22 cellular contexts compared by ENCODE assay signal in the genomic region with DNA sequence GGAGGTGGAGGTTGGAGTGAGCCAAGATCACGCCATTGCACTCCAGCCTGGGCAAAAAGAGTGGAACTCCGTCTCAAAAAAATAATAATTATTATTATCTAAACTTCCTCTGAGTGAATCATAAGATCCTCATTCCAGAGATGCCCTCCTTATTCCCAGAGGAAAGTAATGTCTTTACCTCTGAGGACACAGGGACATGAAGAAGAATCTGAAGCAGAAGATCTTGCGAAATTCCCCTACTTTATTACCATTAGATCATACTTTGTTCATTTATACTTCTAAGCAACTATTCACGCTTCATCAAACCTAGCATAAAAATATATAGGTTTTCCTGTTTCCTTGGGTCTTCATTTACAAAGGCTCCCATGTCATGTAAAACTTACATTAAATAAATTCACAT.
DNase-seq lines count a peak whose midpoint lies in the region; ATAC-seq and TF ChIP-seq lines count a peak whose summit lies in the region.
"Had no signal": no experiment of that assay in that cellular context is flagged by ENCODE, and none has a peak within 500 bp of the region (broad histone marks: within the 10 kb centered on the region; RNA-seq: fewer than 3 reads in every experiment).

No MANE protein-coding gene starts in this region.

- no peak overlapping the region for H3K4me3 Mint-ChIP-seq in activated T-cell treated with anti-CD3 and anti-CD28 coated beads, Interleukin-2, amount 50 U/mL, for 72 hours
- H3K4me3 Mint-ChIP-seq: CD8-positive, alpha-beta T cell had no signal

- no peak overlapping the region for H3K9ac ChIP-seq in SK-N-MC (ENCODE audit: insufficient read length)

- H3K27ac Mint-ChIP-seq in activated T-cell treated with anti-CD3 and anti-CD28 coated beads, Interleukin-2, amount 50 U/mL, for 72 hours = no peak overlapping the region
- H3K27ac Mint-ChIP-seq: CD8-positive, alpha-beta T cell had no signal

- no peaks in the 10 kb centered on the region for H3K36me3 ChIP-seq in SK-N-MC (ENCODE audit: insufficient read depth, low read length)

- TF ChIP-seq POLR2A in erythroblast (IDR thresholded peaks at IDR 0.05; ENCODE audit: low read length) = no peak

- no peaks in the 10 kb centered on the region for H3K27me3 Mint-ChIP-seq in activated T-cell treated with anti-CD3 and anti-CD28 coated beads, Interleukin-2, amount 50 U/mL, for 72 hours (ENCODE audit: low read depth)

- no peak for TF ChIP-seq CTCF in fibroblast of villous mesenchyme (IDR thresholded peaks at IDR 0.05; ENCODE audit: insufficient read depth, low read depth, low read length)

- H3K4me1 Mint-ChIP-seq in activated T-cell treated with anti-CD3 and anti-CD28 coated beads, Interleukin-2, amount 50 U/mL, for 72 hours (ENCODE audit: low read depth) = peaks cover 15% of the 10 kb centered on the region

- no peaks in the 10 kb centered on the region for H3K9me3 ChIP-seq in SK-N-MC (ENCODE audit: low read depth, low read length)
- H3K9me3 ChIP-seq: A549 had no signal

- H3K36me3 Mint-ChIP-seq in activated T-cell treated with anti-CD3 and anti-CD28 coated beads, Interleukin-2, amount 50 U/mL, for 72 hours (ENCODE audit: insufficient read depth in 2 of 2) = no peaks in the 10 kb centered on the region
- H3K36me3 Mint-ChIP-seq: CD8-positive, alpha-beta T cell had no signal

- H3K4me3 ChIP-seq in SK-N-MC (no peak overlapping the region), fibroblast of villous mesenchyme (ENCODE audit: low read depth, low read length) (no peak overlapping the region)
- H3K4me3 ChIP-seq: A549, PC-9 had no signal

- H3K27ac ChIP-seq in SK-N-MC = peak overlapping the region; percentile 47; the same call in 1 of the 2 replicates
- H3K27ac ChIP-seq: A549, PC-9 had no signal

- peaks cover 0 to 4% of the 10 kb centered on the region in 2 donors for H3K9me3 Mint-ChIP-seq in activated T-cell treated with anti-CD3 and anti-CD28 coated beads, Interleukin-2, amount 50 U/mL, for 72 hours
- H3K9me3 Mint-ChIP-seq: CD8-positive, alpha-beta T cell had no signal

- ATAC-seq in activated T-cell treated with anti-CD3 and anti-CD28 coated beads, Interleukin-2, amount 50 U/mL, for 72 hours (replicated peaks in 1 of 2) = no peak
- ATAC-seq: A549; CD8-positive, alpha-beta T cell; HCT116; SK-N-SH treated with all-trans-retinoic acid at 6 μM for 48 hours had no signal

- peak; percentile 16 for DNase-seq in EH (ENCODE audit: low read depth)
- DNase-seq in SK-N-MC (ENCODE audit: low read depth, low spot score) = no peak
- peak; percentile 41 for DNase-seq in fibroblast of villous mesenchyme (ENCODE audit: low read depth)
- DNase-seq in NCI-H748 treated with DMSO at 0.1 percent for 48 hours (lab: John Stamatoyannopoulos, UW) = no peak
- DNase-seq in KG1 (lab: John Stamatoyannopoulos, UW) = no peak
- DNase-seq in erythroblast (lab: John Stamatoyannopoulos, UW) = no peak
- DNase-seq in activated T-cell treated with anti-CD3 and anti-CD28 coated beads, Interleukin-2, amount 50 U/mL, for 72 hours = no peak
- DNase-seq: CD8-positive, alpha-beta T cell; DND-41; GDM1; Karpas-422; MV-4-11; NCI-H1105 treated with DMSO at 0.1 percent for 48 hours; NCI-H2029 treated with DMSO at 0.1 percent for 48 hours; NCI-H2171; NCI-H446; NCI-H526; PC-9; SIG-M5 had no signal

Comparison
In these comparisons a context has a peak if more than half of its experiments do, and no peak if none do; other contexts are left out.
1. DNase-seq: peak in EH (single experiment) and fibroblast of villous mesenchyme (single experiment); none in SK-N-MC (single experiment), NCI-H748 treated with DMSO at 0.1 percent for 48 hours (single experiment), KG1 (single experiment), erythroblast (0 of 2) and activated T-cell treated with anti-CD3 and anti-CD28 coated beads, Interleukin-2, amount 50 U/mL, for 72 hours (0 of 2).